11 cellular contexts compared by ENCODE assay signal in the genomic region with DNA sequence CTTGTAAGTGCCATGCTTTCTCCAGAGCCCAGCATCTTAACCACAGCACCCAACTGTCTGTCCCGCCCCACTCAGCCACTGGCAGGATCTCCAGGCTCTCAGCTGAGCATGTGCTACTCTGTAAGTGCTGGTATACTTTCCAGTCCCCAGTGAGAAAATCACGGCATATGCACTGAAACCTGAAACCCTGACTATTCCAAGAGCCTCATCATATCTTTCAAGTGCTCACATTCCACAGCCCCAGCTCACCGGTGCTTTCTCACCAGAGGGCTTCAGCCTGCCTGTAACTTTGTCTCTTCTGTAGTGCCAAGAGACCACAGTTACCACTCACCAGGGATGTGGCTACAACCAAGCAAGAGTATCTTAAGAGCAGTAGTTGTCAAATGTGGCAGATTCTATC. TPM values are rescaled to one million over a fixed set of nuclear protein-coding genes. Genes with fewer than 3 reads are reported as not detected.
DNase-seq lines count a peak whose midpoint lies in the region; ATAC-seq and TF ChIP-seq lines count a peak whose summit lies in the region.
"Had no signal": no experiment of that assay in that cellular context is flagged by ENCODE, and none has a peak within 500 bp of the region (broad histone marks: within the 10 kb centered on the region; RNA-seq: fewer than 3 reads in every experiment).

No MANE protein-coding gene starts in this region.

- 28% methylated on average over 3 of the region's 3 CpGs for WGBS in hepatocyte (ENCODE audit: low lambda C conversion rate, missing lambda C conversion rate)

- H2AFZ ChIP-seq in hepatocyte: no peak overlapping the region

- H3K27me3 ChIP-seq in left ventricle myocardium inferior (ENCODE audit: low read depth) (peaks cover 44% of the 10 kb centered on the region), RWPE2 (ENCODE audit: insufficient read depth, poor library complexity, severe bottlenecking) (no peaks in the 10 kb centered on the region), hepatocyte (no peaks in the 10 kb centered on the region), colonic mucosa (no peaks in the 10 kb centered on the region)

- ATAC-seq in left ventricle myocardium superior (no peak), RWPE2 (ENCODE audit: low read depth) (peak; percentile 100), GM18511 (IDR thresholded peaks at IDR 0.05; ENCODE audit: unreplicated experiment) (no peak), GM19467 (IDR thresholded peaks at IDR 0.05; ENCODE audit: unreplicated experiment) (no peak)

- H3K9me3 ChIP-seq in left ventricle myocardium inferior (replicated peaks) (no peaks in the 10 kb centered on the region), RWPE2 (ENCODE audit: severe bottlenecking) (no peaks in the 10 kb centered on the region), hepatocyte (ENCODE audit: low read depth) (no peaks in the 10 kb centered on the region), colonic mucosa (no peaks in the 10 kb centered on the region)

- intact Hi-C loops in left ventricle myocardium inferior (cut with micrococcal nuclease) (no loop called here), left ventricle myocardium superior (cut with micrococcal nuclease) (no loop called here), colonic mucosa (cut with DNase I) (no loop called here)

- no peak overlapping the region for H3K4me2 ChIP-seq in hepatocyte

- no peak for DNase-seq in left ventricle myocardium inferior
- DNase-seq in left ventricle myocardium superior: no peak
- DNase-seq in RWPE2 (ENCODE audit: low spot score): peak; percentile 65
- DNase-seq in hepatocyte (ENCODE audit: low spot score): peak; percentile 64
- no peak for DNase-seq in activated T-cell treated with anti-CD3 and anti-CD28 coated beads, Interleukin-2, amount 50 U/mL, for 1 hour
- no peak for DNase-seq in colonic mucosa
- DNase-seq: activated CD4-positive, alpha-beta T cell treated with anti-CD3 and anti-CD28 coated beads, Interleukin-2, amount 50 U/mL, for 48 hours; stimulated activated CD4-positive, alpha-beta T cell treated with anti-CD3 and anti-CD28 coated beads, Interleukin-4, amount 100 ng/mL, for 24 hours had no signal

- H3K27ac ChIP-seq in left ventricle myocardium inferior (replicated peaks): peak overlapping the region; percentile 42
- no peak overlapping the region for H3K27ac ChIP-seq in RWPE2 (ENCODE audit: poor library complexity, severe bottlenecking)
- H3K27ac ChIP-seq in hepatocyte: peak overlapping the region; percentile 13
- no peak overlapping the region for H3K27ac ChIP-seq in colonic mucosa

- peaks cover 14% of the 10 kb centered on the region for H3K4me1 ChIP-seq in left ventricle myocardium inferior
- peaks cover 9% of the 10 kb centered on the region for H3K4me1 ChIP-seq in RWPE2 (ENCODE audit: insufficient read depth, poor library complexity, severe bottlenecking)
- peaks cover 25% of the 10 kb centered on the region for H3K4me1 ChIP-seq in hepatocyte (ENCODE audit: insufficient read depth)
- H3K4me1 ChIP-seq in colonic mucosa: no peaks in the 10 kb centered on the region

- H3K9ac ChIP-seq in colonic mucosa (ENCODE audit: low read depth in 2 of 2, low read length in 2 of 2): no peak overlapping the region

- H3K4me3 ChIP-seq in left ventricle myocardium inferior (no peak overlapping the region), RWPE2 (ENCODE audit: severe bottlenecking) (no peak overlapping the region), hepatocyte (no peak overlapping the region), colonic mucosa (no peak overlapping the region)

- no peak for TF ChIP-seq CTCF in left ventricle myocardium inferior (IDR thresholded peaks at IDR 0.05; ENCODE audit: borderline replicate concordance)
- no peak for TF ChIP-seq CTCF in RWPE2 (IDR thresholded peaks at IDR 0.05; ENCODE audit: poor library complexity, severe bottlenecking)
- TF ChIP-seq CTCF in hepatocyte (IDR thresholded peaks at IDR 0.05; ENCODE audit: poor library complexity): no peak
- no peak for TF ChIP-seq CTCF in colonic mucosa (IDR thresholded peaks at IDR 0.05)

- H3K9me2 ChIP-seq in hepatocyte (replicated peaks; ENCODE audit: insufficient read depth): no peaks in the 10 kb centered on the region

- no peaks in the 10 kb centered on the region for H3K36me3 ChIP-seq in left ventricle myocardium inferior
- H3K36me3 ChIP-seq in RWPE2 (ENCODE audit: low read depth): no peaks in the 10 kb centered on the region
- H3K36me3 ChIP-seq in hepatocyte (replicated peaks; ENCODE audit: insufficient read depth, low read depth): no peaks in the 10 kb centered on the region
- H3K36me3 ChIP-seq in colonic mucosa: no peaks in the 10 kb centered on the region

- H4K20me1 ChIP-seq in hepatocyte (ENCODE audit: insufficient read depth, poor library complexity, severe bottlenecking): no peaks in the 10 kb centered on the region

- H3K79me2 ChIP-seq in hepatocyte: no peaks in the 10 kb centered on the region

RNA-seq across cellular contexts. Expression of a gene that starts 24.4 kb away (rescaled TPM):
- total RNA-seq in left ventricle myocardium inferior (12.9 TPM), left ventricle myocardium superior (12.4 TPM), hepatocyte (24.8 and 31.1 TPM in 2 replicates), colonic mucosa (1 to 10 TPM; 1.5 to 4.7 TPM)
- polyA plus RNA-seq in hepatocyte: 26.3 and 35.2 TPM in 2 replicates
- total RNA-seq: OCI-LY7 had no signal

Comparison
In these comparisons a context has a peak if more than half of its experiments do, and no peak if none do; other contexts are left out.
1. DNase-seq: peak in RWPE2 (single experiment) and hepatocyte (single experiment); none in left ventricle myocardium inferior (single experiment), left ventricle myocardium superior (single experiment), activated T-cell treated with anti-CD3 and anti-CD28 coated beads, Interleukin-2, amount 50 U/mL, for 1 hour (single experiment) and colonic mucosa (single experiment).
2. H3K27ac ChIP-seq: peak in left ventricle myocardium inferior (single experiment) and hepatocyte (single experiment); none in RWPE2 (single experiment) and colonic mucosa (single experiment).